12 cellular contexts compared by ENCODE assay signal in genomic region chr17:4706121-4706520, GRCh38. TPM values are rescaled to one million over a fixed set of nuclear protein-coding genes. Genes with fewer than 3 reads are reported as not detected.
DNase-seq lines count a peak whose midpoint lies in the region; ATAC-seq and TF ChIP-seq lines count a peak whose summit lies in the region.
"Had no signal": no experiment of that assay in that cellular context is flagged by ENCODE, and none has a peak within 500 bp of the region (broad histone marks: within the 10 kb centered on the region; RNA-seq: fewer than 3 reads in every experiment).

No MANE protein-coding gene starts in this region.

- no peaks in the 10 kb centered on the region for H3K9me3 ChIP-seq in PC-3 (ENCODE audit: low read length)
- H3K9me3 ChIP-seq in endodermal cell (ENCODE audit: control insufficient read depth, low read length): no peaks in the 10 kb centered on the region
- no peaks in the 10 kb centered on the region for H3K9me3 ChIP-seq in psoas muscle
- no peaks in the 10 kb centered on the region for H3K9me3 ChIP-seq in PC-9 (ENCODE audit: insufficient read depth, low read depth)

- CTCF ChIA-PET in activated CD8-positive, alpha-beta memory T cell treated with anti-CD3 and anti-CD28 coated beads, Interleukin-2, amount 10 ng/mL, durations not matched to agents 7 days and 5 days (lab: Charles Lee): interaction anchor here (1.2 kb wide), 1 partner anchor 32 kb away, joined by 5 read pairs; the partner anchor contains the start of gene ZMYND15
- CTCF ChIA-PET in PC-3 (lab: Charles Lee) (no interaction called here), PC-9 (lab: Charles Lee) (interaction anchor here (0.5 kb wide), 1 partner anchor 357 kb away, joined by 4 read pairs; no protein-coding TSS in a partner anchor)

- H3K4me3 Mint-ChIP-seq in activated CD8-positive, alpha-beta memory T cell treated with anti-CD3 and anti-CD28 coated beads, Interleukin-2, amount 10 ng/mL, durations not matched to agents 7 days and 5 days: peak overlapping the region; percentile 35
- peak overlapping the region; percentile 85 for H3K4me3 Mint-ChIP-seq in endodermal cell

- H3F3A ChIP-seq in PC-3 (ENCODE audit: low read length, unreplicated experiment): no peaks in the 10 kb centered on the region
- peaks cover 37% of the 10 kb centered on the region for H3F3A ChIP-seq in PC-9 (ENCODE audit: insufficient read depth, low read depth)

- H2AFZ ChIP-seq in PC-3 (ENCODE audit: low read length) (no peak overlapping the region), PC-9 (no peak overlapping the region)

- TF ChIP-seq CTCF in PC-3 (conservative IDR thresholded peaks at IDR 0.05; ENCODE audit: low read depth, low read length): no peak
- TF ChIP-seq CTCF in endodermal cell (conservative IDR thresholded peaks at IDR 0.05): no peak
- TF ChIP-seq CTCF in psoas muscle (IDR thresholded peaks at IDR 0.05): no peak
- TF ChIP-seq CTCF in PC-9 (conservative IDR thresholded peaks at IDR 0.05): no peak

- intact Hi-C loops in PC-3 (cut with micrococcal nuclease) (no loop called here), psoas muscle (cut with DNase I) (no loop called here), PC-9 (cut with micrococcal nuclease; ENCODE audit: unreplicated experiment) (loop anchor here (10.0 kb wide), 1 partner anchor 141 kb away; the partner anchor contains the start of gene GGT6)

- no peaks in the 10 kb centered on the region for H3K27me3 ChIP-seq in PC-3 (ENCODE audit: low read length)
- H3K27me3 ChIP-seq in endodermal cell (ENCODE audit: control insufficient read depth, insufficient read depth, low read length, poor library complexity, severe bottlenecking): no peaks in the 10 kb centered on the region
- no peaks in the 10 kb centered on the region for H3K27me3 ChIP-seq in psoas muscle (ENCODE audit: insufficient read depth in 3 of 3, low read length in 2 of 3)
- H3K27me3 ChIP-seq in PC-9 (ENCODE audit: insufficient read depth, low read depth): no peaks in the 10 kb centered on the region

- POLR2A ChIA-PET in PC-3 (lab: Charles Lee; ENCODE audit: unreplicated experiment): no interaction called here
- POLR2A ChIA-PET in PC-9 (lab: Charles Lee; ENCODE audit: unreplicated experiment): no interaction called here

- peaks cover 25% of the 10 kb centered on the region for H3K4me1 ChIP-seq in PC-3 (ENCODE audit: insufficient read depth, low read length)
- H3K4me1 ChIP-seq in endodermal cell (ENCODE audit: control insufficient read depth, insufficient read depth, low read length): no peaks in the 10 kb centered on the region
- H3K4me1 ChIP-seq in psoas muscle: peaks cover 3% of the 10 kb centered on the region
- H3K4me1 ChIP-seq in PC-9 (replicated peaks; ENCODE audit: insufficient read depth): peaks cover 30% of the 10 kb centered on the region

- ATAC-seq in activated CD8-positive, alpha-beta memory T cell treated with anti-CD3 and anti-CD28 coated beads, Interleukin-2, amount 10 ng/mL, durations not matched to agents 7 days and 5 days: no peak
- ATAC-seq in PC-3: no peak
- ATAC-seq in psoas muscle: no peak
- ATAC-seq: effector memory CD8-positive, alpha-beta T cell had no signal

- peaks cover 65% of the 10 kb centered on the region for H3K4me1 Mint-ChIP-seq in activated CD8-positive, alpha-beta memory T cell treated with anti-CD3 and anti-CD28 coated beads, Interleukin-2, amount 10 ng/mL, durations not matched to agents 7 days and 5 days
- H3K4me1 Mint-ChIP-seq in endodermal cell: peaks cover 28% of the 10 kb centered on the region

- H3K4me3 ChIP-seq in PC-3 (ENCODE audit: low read length) (no peak overlapping the region), endodermal cell (ENCODE audit: low read length) (no peak overlapping the region), skeletal muscle cell (ENCODE audit: low read depth, low read length) (no peak overlapping the region), psoas muscle (no peak overlapping the region), PC-9 (no peak overlapping the region)

- H3K27ac ChIP-seq in PC-3 (ENCODE audit: low read length): no peak overlapping the region
- no peak overlapping the region for H3K27ac ChIP-seq in endodermal cell (ENCODE audit: low read depth, low read length)
- H3K27ac ChIP-seq in psoas muscle: no peak overlapping the region
- no peak overlapping the region for H3K27ac ChIP-seq in PC-9

- H3K27me3 Mint-ChIP-seq in activated CD8-positive, alpha-beta memory T cell treated with anti-CD3 and anti-CD28 coated beads, Interleukin-2, amount 10 ng/mL, durations not matched to agents 7 days and 5 days: no peaks in the 10 kb centered on the region
- H3K27me3 Mint-ChIP-seq in endodermal cell (ENCODE audit: insufficient read depth): peaks cover 4% of the 10 kb centered on the region
- H3K27me3 Mint-ChIP-seq: effector memory CD8-positive, alpha-beta T cell had no signal

- H3K36me3 ChIP-seq in PC-3 (ENCODE audit: low read depth, low read length) (no peaks in the 10 kb centered on the region), endodermal cell (ENCODE audit: control insufficient read depth, insufficient read depth, low read length) (no peaks in the 10 kb centered on the region), psoas muscle (ENCODE audit: insufficient read depth in 1 of 2, low read depth in 1 of 2) (no peaks in the 10 kb centered on the region), PC-9 (ENCODE audit: low read depth) (no peaks in the 10 kb centered on the region)

- DNase-seq in activated CD8-positive, alpha-beta memory T cell treated with anti-CD3 and anti-CD28 coated beads, Interleukin-2, amount 10 ng/mL, durations not matched to agents 7 days and 5 days: no peak
- DNase-seq in activated CD8-positive, alpha-beta memory T cell treated with anti-CD3 and anti-CD28 coated beads for 24 hours: no peak
- DNase-seq in PC-3 (peak; percentile 7), endodermal cell (peak; percentile 75), skeletal muscle cell (ENCODE audit: low read depth) (peak; percentile 23), psoas muscle (no peak), PC-9 (no peak), NCI-H1694 treated with DMSO at 0.1 percent for 48 hours (lab: John Stamatoyannopoulos, UW) (no peak)
- DNase-seq: effector memory CD8-positive, alpha-beta T cell; NCI-H2081 treated with DMSO at 0.1 percent for 48 hours; T1000 had no signal

- H3K9me2 ChIP-seq in PC-3 (replicated peaks; ENCODE audit: low read length) (no peaks in the 10 kb centered on the region), PC-9 (ENCODE audit: insufficient read depth) (no peaks in the 10 kb centered on the region)

- H3K9me3 Mint-ChIP-seq in activated CD8-positive, alpha-beta memory T cell treated with anti-CD3 and anti-CD28 coated beads, Interleukin-2, amount 10 ng/mL, durations not matched to agents 7 days and 5 days (ENCODE audit: low read depth): no peaks in the 10 kb centered on the region
- H3K9me3 Mint-ChIP-seq in endodermal cell: peaks cover 4% of the 10 kb centered on the region
- H3K9me3 Mint-ChIP-seq: effector memory CD8-positive, alpha-beta T cell had no signal

- BruUV-seq in PC-3 (replicated peaks; lab: Mats Ljungman, UMichigan) (no TSS peak), PC-9 (replicated peaks; lab: Mats Ljungman, UMichigan) (no TSS peak)

- H3K79me2 ChIP-seq in PC-3 (ENCODE audit: low read length) (peaks cover 45% of the 10 kb centered on the region), PC-9 (ENCODE audit: low read depth) (peaks cover 40% of the 10 kb centered on the region)

- no peak overlapping the region for H3K9ac ChIP-seq in PC-3 (ENCODE audit: low read length)
- H3K9ac ChIP-seq in endodermal cell (ENCODE audit: extremely low read depth, low read length, poor library complexity, severe bottlenecking): no peak overlapping the region

- H4K20me1 ChIP-seq in PC-3 (ENCODE audit: low read length) (peaks cover 5% of the 10 kb centered on the region; the same call in 1 of the 2 replicates), PC-9 (ENCODE audit: insufficient read depth) (peaks cover 7% of the 10 kb centered on the region; the same call in 1 of the 2 replicates)

- no peak overlapping the region for H3K4me2 ChIP-seq in PC-3 (ENCODE audit: low read length)
- H3K4me2 ChIP-seq in PC-9: no peak overlapping the region

- H3K27ac Mint-ChIP-seq in activated CD8-positive, alpha-beta memory T cell treated with anti-CD3 and anti-CD28 coated beads, Interleukin-2, amount 10 ng/mL, durations not matched to agents 7 days and 5 days: peak overlapping the region; percentile 31
- peak overlapping the region; percentile 41 for H3K27ac Mint-ChIP-seq in endodermal cell
- H3K27ac Mint-ChIP-seq: effector memory CD8-positive, alpha-beta T cell had no signal

- peaks cover 12% of the 10 kb centered on the region for H3K36me3 Mint-ChIP-seq in activated CD8-positive, alpha-beta memory T cell treated with anti-CD3 and anti-CD28 coated beads, Interleukin-2, amount 10 ng/mL, durations not matched to agents 7 days and 5 days
- H3K36me3 Mint-ChIP-seq in endodermal cell (ENCODE audit: low read depth): peaks cover 4% of the 10 kb centered on the region

- WGBS in endodermal cell (ENCODE audit: insufficient coverage in 1 of 2, insufficient read length in 1 of 2), 2 experiments: 64 to 66% methylated on average over 7 of the region's 7 CpGs
- 78 to 82% (median 80%) methylated on average over 7 of the region's 7 CpGs for WGBS in psoas muscle, 3 donors

RNA-seq across cellular contexts. Expression of gene PELP1, which starts 2.2 kb away (rescaled TPM):
- 10 to 100 TPM; 88.5 to 96.9 TPM for total RNA-seq in activated CD8-positive, alpha-beta memory T cell treated with anti-CD3 and anti-CD28 coated beads, Interleukin-2, amount 10 ng/mL, durations not matched to agents 7 days and 5 days
- 35.1 and 37.6 TPM in 2 replicates for total RNA-seq in PC-3 (2014; rRNA removed)
- 100 to 1,000 TPM; 108 to 123 TPM for total RNA-seq in endodermal cell
- 81.5 TPM for polyA plus RNA-seq in endodermal cell (2013, experiment 1 of 2)
- polyA plus RNA-seq in endodermal cell (2013, experiment 2 of 2): 68.1 TPM
- 10 to 100 TPM; 51.7 to 57.2 (median 55.5) TPM for total RNA-seq in psoas muscle
- 10 to 100 TPM; 17.5 to 38.6 (median 20.4) TPM for polyA plus RNA-seq in psoas muscle
- total RNA-seq in PC-9 (2021): 99.6 and 106 TPM in 2 replicates

RNA-seq across cellular contexts. Expression of gene ARRB2, which starts 4.3 kb away (rescaled TPM):
- total RNA-seq in activated CD8-positive, alpha-beta memory T cell treated with anti-CD3 and anti-CD28 coated beads, Interleukin-2, amount 10 ng/mL, durations not matched to agents 7 days and 5 days: 100 to 1,000 TPM; 348 to 365 TPM
- 22.2 and 28.1 TPM in 2 replicates for total RNA-seq in PC-3 (2014; rRNA removed)
- 10 to 100 TPM; 45.3 to 51.8 TPM for total RNA-seq in endodermal cell
- 61.5 TPM for polyA plus RNA-seq in endodermal cell (2013, experiment 1 of 2)
- polyA plus RNA-seq in endodermal cell (2013, experiment 2 of 2): 53.9 TPM
- 10 to 100 TPM; 12.1 to 16.5 (median 14.7) TPM for total RNA-seq in psoas muscle
- polyA plus RNA-seq in psoas muscle: 10 to 100 TPM in 1 of 3 donors, 1 to 10 TPM in 2; 6.6 to 11.8 (median 8.0) TPM
- total RNA-seq in PC-9 (2021): 79.7 and 110 TPM in 2 replicates

RNA-seq across cellular contexts. Expression of gene MED11, which starts 25.1 kb away (rescaled TPM):
- total RNA-seq in activated CD8-positive, alpha-beta memory T cell treated with anti-CD3 and anti-CD28 coated beads, Interleukin-2, amount 10 ng/mL, durations not matched to agents 7 days and 5 days: 10 to 100 TPM; 23.6 to 26.1 TPM
- total RNA-seq in PC-3 (2014; rRNA removed): 25.4 and 28.9 TPM in 2 replicates
- 10 to 100 TPM; 17.7 to 20.2 TPM for total RNA-seq in endodermal cell
- 25.3 TPM for polyA plus RNA-seq in endodermal cell (2013, experiment 1 of 2)
- 21.3 TPM for polyA plus RNA-seq in endodermal cell (2013, experiment 2 of 2)
- 10 to 100 TPM; 19.2 to 26.6 (median 23.7) TPM for total RNA-seq in psoas muscle
- 10 to 100 TPM; 44.0 to 52.1 (median 46.3) TPM for polyA plus RNA-seq in psoas muscle
- 19.6 and 19.7 TPM in 2 replicates for total RNA-seq in PC-9 (2021)

RNA-seq across cellular contexts. Expression of gene ZMYND15, which starts 33.5 kb away (rescaled TPM):
- under 1 TPM in 1 of 2 experiments, not detected in 1; 0.12 TPM for total RNA-seq in activated CD8-positive, alpha-beta memory T cell treated with anti-CD3 and anti-CD28 coated beads, Interleukin-2, amount 10 ng/mL, durations not matched to agents 7 days and 5 days
- total RNA-seq in PC-3 (2014; rRNA removed) (0.51 and 0.58 TPM in 2 replicates), endodermal cell (not detected), psoas muscle (under 1 TPM in 3 of 4 donors, not detected in 1; 0.08 to 0.30 (median 0.15) TPM), PC-9 (2021) (2.3 and 5.4 TPM in 2 replicates)
- not detected for polyA plus RNA-seq in endodermal cell (2013, experiment 1 of 2)
- polyA plus RNA-seq in endodermal cell (2013, experiment 2 of 2): not detected
- under 1 TPM in 2 of 3 donors, not detected in 1; 0.04 to 0.09 TPM for polyA plus RNA-seq in psoas muscle
- total RNA-seq: G401 had no signal

RNA-seq across cellular contexts. Expression of gene CXCL16, which starts 33.6 kb away (rescaled TPM):
- under 1 TPM; 0.70 to 0.96 TPM for total RNA-seq in activated CD8-positive, alpha-beta memory T cell treated with anti-CD3 and anti-CD28 coated beads, Interleukin-2, amount 10 ng/mL, durations not matched to agents 7 days and 5 days
- total RNA-seq in PC-3 (2014; rRNA removed) (22.1 and 38.7 TPM in 2 replicates), endodermal cell (under 1 TPM; 0.60 to 0.73 TPM), psoas muscle (1 to 10 TPM; 1.7 to 5.4 (median 2.8) TPM), PC-9 (2021) (52.4 and 60.2 TPM in 2 replicates)
- 0.28 TPM for polyA plus RNA-seq in endodermal cell (2013, experiment 1 of 2)
- not detected for polyA plus RNA-seq in endodermal cell (2013, experiment 2 of 2)
- polyA plus RNA-seq in psoas muscle: under 1 TPM; 0.45 to 0.72 (median 0.48) TPM
- total RNA-seq: G401 had no signal

Comparison
In these comparisons a context has a peak if more than half of its experiments do, and no peak if none do; other contexts are left out.
1. DNase-seq: peak in PC-3 (single experiment), endodermal cell (single experiment) and skeletal muscle cell (single experiment); none in activated CD8-positive, alpha-beta memory T cell treated with anti-CD3 and anti-CD28 coated beads, Interleukin-2, amount 10 ng/mL, durations not matched to agents 7 days and 5 days (single experiment), activated CD8-positive, alpha-beta memory T cell treated with anti-CD3 and anti-CD28 coated beads for 24 hours (single experiment), psoas muscle (0 of 2), PC-9 (0 of 2) and NCI-H1694 treated with DMSO at 0.1 percent for 48 hours (single experiment).